In genomic region chr17:74343526-74344284, GRCh38 we compare ENCODE assay signal across 1 cellular context.
TF ChIP-seq lines count a peak whose summit lies in the region.

No MANE protein-coding gene starts in this region.

TF ChIP-seq in HepG2, 621 proteins besides CTCF, POLR2A, EP300 and RAD21:
- no peak for TF ChIP-seq ESRRA (CRISPR knock-in tag; IDR thresholded peaks at IDR 0.05; ENCODE audit: low read depth)
- 0 out of 2 replicates have a peak, but pooled peaks have one; percentile 18 for TF ChIP-seq NR2F6 (IDR thresholded peaks at IDR 0.05)
- TF ChIP-seq NR2F6 (CRISPR knock-in tag; IDR thresholded peaks at IDR 0.05), result no peak
